Comparison of ENCODE assay signal across 18 cellular contexts in the genomic region with DNA sequence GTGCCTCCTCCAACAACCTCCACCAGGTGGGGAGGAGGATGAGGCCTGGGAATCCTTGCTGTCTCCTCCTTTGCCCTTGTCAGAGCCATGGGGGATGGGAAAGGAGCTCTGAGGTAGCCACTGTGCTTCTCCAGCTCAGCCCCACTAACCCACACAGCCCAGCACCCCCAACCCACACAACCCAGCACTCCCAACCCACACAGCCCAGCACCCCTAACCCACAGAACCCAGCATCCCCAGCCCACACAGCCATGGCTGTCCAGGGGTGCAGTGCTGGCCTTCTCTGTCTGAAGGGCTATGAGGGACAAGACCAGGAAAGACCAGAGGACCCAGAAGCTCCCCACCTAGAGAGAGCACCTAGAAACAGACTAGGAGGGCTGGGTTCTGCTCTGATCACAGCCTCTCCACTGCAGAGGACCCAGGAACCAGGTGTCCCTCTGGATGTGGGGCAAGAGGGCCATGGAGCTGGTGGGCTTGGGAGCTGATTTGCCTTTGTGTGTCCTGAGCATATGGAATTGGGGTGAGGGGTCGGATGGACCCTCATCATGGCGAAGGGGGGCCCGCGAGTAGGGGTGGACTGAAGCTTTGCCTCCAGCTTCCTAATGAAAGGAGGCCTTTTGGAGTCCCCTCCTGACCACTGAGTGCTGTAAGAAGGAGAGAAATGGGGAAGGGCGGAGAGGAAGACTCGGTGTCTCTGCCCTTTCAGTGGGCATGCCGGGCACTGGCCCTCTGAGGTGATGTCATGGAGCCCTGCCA.
DNase-seq lines count a peak whose midpoint lies in the region; ATAC-seq and TF ChIP-seq lines count a peak whose summit lies in the region.
"Had no signal": no experiment of that assay in that cellular context is flagged by ENCODE, and none has a peak within 500 bp of the region (broad histone marks: within the 10 kb centered on the region; RNA-seq: fewer than 3 reads in every experiment).

No MANE protein-coding gene starts in this region.

- no peaks in the 10 kb centered on the region for H3K4me1 Mint-ChIP-seq in natural killer cell treated with Interleukin-12 subunit alpha and Interleukin-12 subunit beta and Interleukin-15 and Interleukin-18, amount 100 ng/mL, for 72 hours (ENCODE audit: low read depth in 2 of 2)
- H3K4me1 Mint-ChIP-seq in natural killer cell (no peaks in the 10 kb centered on the region), endodermal cell (peaks cover 12% of the 10 kb centered on the region)

- TF ChIP-seq CTCF in natural killer cell (IDR thresholded peaks at IDR 0.05) (no peak), endodermal cell (conservative IDR thresholded peaks at IDR 0.05) (no peak), upper lobe of right lung (IDR thresholded peaks at IDR 0.05) (no peak)

- DNase-seq in natural killer cell treated with Interleukin-12 subunit alpha and Interleukin-12 subunit beta and Interleukin-15 and Interleukin-18, amount 100 ng/mL, for 72 hours (ENCODE audit: low spot score), result no peak
- no peak for DNase-seq in natural killer cell
- peak; percentile 40 for DNase-seq in endodermal cell
- DNase-seq in posterior vena cava (ENCODE audit: low spot score), result peak; percentile 70
- no peak for DNase-seq in upper lobe of right lung
- no peak for DNase-seq in activated gamma-delta T cell treated with Interleukin-2 at 50 U/mL for 16 hours
- DNase-seq: ACHN; C1 segment of cervical spinal cord; DMS79 treated with DMSO at 0.1 percent for 48 hours; KG1; NCI-H1105 treated with DMSO at 0.1 percent for 48 hours; NCI-H1694 treated with DMSO at 0.1 percent for 48 hours; NCI-H510A; NCI-H748 treated with DMSO at 0.1 percent for 48 hours; NK-92 treated with Interleukin-12 subunit alpha and Interleukin-12 subunit beta, amount 100 ng/mL, for 24 hours had no signal

- H3K4me3 ChIP-seq in endodermal cell (ENCODE audit: low read length) (no peak overlapping the region), upper lobe of right lung (no peak overlapping the region)
- H3K4me3 ChIP-seq: Peyer's patch had no signal

- no peaks in the 10 kb centered on the region for H3K9me3 Mint-ChIP-seq in natural killer cell treated with Interleukin-12 subunit alpha and Interleukin-12 subunit beta and Interleukin-15 and Interleukin-18, amount 100 ng/mL, for 72 hours
- no peaks in the 10 kb centered on the region for H3K9me3 Mint-ChIP-seq in natural killer cell
- H3K9me3 Mint-ChIP-seq in endodermal cell, result no peaks in the 10 kb centered on the region

- H3K36me3 Mint-ChIP-seq in natural killer cell treated with Interleukin-12 subunit alpha and Interleukin-12 subunit beta and Interleukin-15 and Interleukin-18, amount 100 ng/mL, for 72 hours, result no peaks in the 10 kb centered on the region
- H3K36me3 Mint-ChIP-seq in natural killer cell (no peaks in the 10 kb centered on the region), endodermal cell (ENCODE audit: low read depth) (no peaks in the 10 kb centered on the region)

- no peak overlapping the region for H3K27ac ChIP-seq in endodermal cell (ENCODE audit: low read depth, low read length)
- H3K27ac ChIP-seq in upper lobe of right lung, result no peak overlapping the region
- H3K27ac ChIP-seq: Peyer's patch had no signal

- H3K27me3 Mint-ChIP-seq in natural killer cell treated with Interleukin-12 subunit alpha and Interleukin-12 subunit beta and Interleukin-15 and Interleukin-18, amount 100 ng/mL, for 72 hours, result peaks cover 10 to 14% of the 10 kb centered on the region in 2 donors
- H3K27me3 Mint-ChIP-seq in natural killer cell (ENCODE audit: low read depth in 2 of 2) (peaks cover 2 to 14% of the 10 kb centered on the region in 2 donors), endodermal cell (ENCODE audit: insufficient read depth) (peaks cover 11% of the 10 kb centered on the region)

- H3K4me3 Mint-ChIP-seq in natural killer cell treated with Interleukin-12 subunit alpha and Interleukin-12 subunit beta and Interleukin-15 and Interleukin-18, amount 100 ng/mL, for 72 hours, result no peak overlapping the region
- H3K4me3 Mint-ChIP-seq in natural killer cell, result no peak overlapping the region
- no peak overlapping the region for H3K4me3 Mint-ChIP-seq in endodermal cell

- H3K27me3 ChIP-seq in endodermal cell (ENCODE audit: control insufficient read depth, insufficient read depth, low read length, poor library complexity, severe bottlenecking) (no peaks in the 10 kb centered on the region), upper lobe of right lung (peaks cover 6% of the 10 kb centered on the region)
- H3K27me3 ChIP-seq: Peyer's patch had no signal

- H3K27ac Mint-ChIP-seq in natural killer cell treated with Interleukin-12 subunit alpha and Interleukin-12 subunit beta and Interleukin-15 and Interleukin-18, amount 100 ng/mL, for 72 hours, result no peak overlapping the region
- no peak overlapping the region for H3K27ac Mint-ChIP-seq in natural killer cell
- no peak overlapping the region for H3K27ac Mint-ChIP-seq in endodermal cell

- no peak overlapping the region for H3K9ac ChIP-seq in endodermal cell (ENCODE audit: extremely low read depth, low read length, poor library complexity, severe bottlenecking)

- peaks cover 10% of the 10 kb centered on the region for H3K4me1 ChIP-seq in endodermal cell (ENCODE audit: control insufficient read depth, insufficient read depth, low read length)
- no peaks in the 10 kb centered on the region for H3K4me1 ChIP-seq in upper lobe of right lung
- H3K4me1 ChIP-seq: Peyer's patch had no signal

- ATAC-seq in natural killer cell treated with Interleukin-12 subunit alpha and Interleukin-12 subunit beta and Interleukin-15 and Interleukin-18, amount 100 ng/mL, for 72 hours, result peak; percentile 37
- ATAC-seq in natural killer cell, result no peak
- ATAC-seq in upper lobe of right lung, result peak; percentile 29
- no peak for ATAC-seq in GM21619 (IDR thresholded peaks at IDR 0.05; ENCODE audit: unreplicated experiment)
- no peak for ATAC-seq in GM19328 (IDR thresholded peaks at IDR 0.05; ENCODE audit: unreplicated experiment)

- H3K36me3 ChIP-seq in endodermal cell (ENCODE audit: control insufficient read depth, insufficient read depth, low read length) (no peaks in the 10 kb centered on the region), upper lobe of right lung (no peaks in the 10 kb centered on the region)
- H3K36me3 ChIP-seq: Peyer's patch had no signal

- intact Hi-C loops in natural killer cell (cut with micrococcal nuclease), result no loop called here
- intact Hi-C loops in posterior vena cava (cut with DNase I), result no loop called here
- intact Hi-C loops in upper lobe of right lung (cut with DNase I), result no loop called here

- no peaks in the 10 kb centered on the region for H3K9me3 ChIP-seq in endodermal cell (ENCODE audit: control insufficient read depth, low read length)
- H3K9me3 ChIP-seq in upper lobe of right lung, result no peaks in the 10 kb centered on the region
- H3K9me3 ChIP-seq: Peyer's patch had no signal

- WGBS in endodermal cell (ENCODE audit: insufficient coverage in 1 of 2, insufficient read length in 1 of 2), 2 experiments, result 85 to 91% methylated on average over 2 to 7 of the region's 7 CpGs

Comparison
In these comparisons a context has a peak if more than half of its experiments do, and no peak if none do; other contexts are left out.
1. ATAC-seq: peak in natural killer cell treated with Interleukin-12 subunit alpha and Interleukin-12 subunit beta and Interleukin-15 and Interleukin-18, amount 100 ng/mL, for 72 hours (2 of 2) and upper lobe of right lung (single experiment); none in natural killer cell (0 of 3), GM21619 (single experiment) and GM19328 (single experiment).
2. DNase-seq: peak in endodermal cell (single experiment) and posterior vena cava (single experiment); none in natural killer cell treated with Interleukin-12 subunit alpha and Interleukin-12 subunit beta and Interleukin-15 and Interleukin-18, amount 100 ng/mL, for 72 hours (single experiment), natural killer cell (single experiment), upper lobe of right lung (single experiment) and activated gamma-delta T cell treated with Interleukin-2 at 50 U/mL for 16 hours (single experiment).